In genomic region chr11:18721576-18722292, GRCh38 we compare ENCODE assay signal across 1 cellular context.
TF ChIP-seq lines count a peak whose summit lies in the region.

No MANE protein-coding gene starts in this region.

TF ChIP-seq in HepG2, 621 proteins besides CTCF, POLR2A, EP300 and RAD21 (continued from another document):
- TF ChIP-seq ZNF687 (CRISPR knock-in tag; IDR thresholded peaks at IDR 0.05), result peak; percentile 45; the same call in 1 of the 2 replicates
- TF ChIP-seq RBFOX2 (IDR thresholded peaks at IDR 0.05; ENCODE audit: low read depth, low read length), result no peak
- no peak for TF ChIP-seq ZC3H4 (CRISPR knock-in tag; IDR thresholded peaks at IDR 0.05; ENCODE audit: borderline replicate concordance)
- TF ChIP-seq ZNF512 (CRISPR knock-in tag; IDR thresholded peaks at IDR 0.05), result no peak
- no peak for TF ChIP-seq AGO2 (optimal IDR thresholded peaks at IDR 0.05; ENCODE audit: low read depth, low read length)
- TF ChIP-seq ATRX (CRISPR knock-in tag; IDR thresholded peaks at IDR 0.05; ENCODE audit: borderline replicate concordance), result no peak
- TF ChIP-seq POLR2AphosphoS5 (IDR thresholded peaks at IDR 0.05; ENCODE audit: low read depth, low read length), result no peak
- no peak for TF ChIP-seq KAT8 (CRISPR knock-in tag; IDR thresholded peaks at IDR 0.05)
- TF ChIP-seq STAT5B (CRISPR knock-in tag; IDR thresholded peaks at IDR 0.05), result no peak
- TF ChIP-seq ZNF562 (CRISPR knock-in tag; IDR thresholded peaks at IDR 0.05; ENCODE audit: borderline replicate concordance), result no peak
- no peak for TF ChIP-seq ZNF546 (CRISPR knock-in tag; conservative IDR thresholded peaks at IDR 0.05)
- TF ChIP-seq ARID2 (CRISPR knock-in tag; IDR thresholded peaks at IDR 0.05; ENCODE audit: borderline replicate concordance), result no peak
- TF ChIP-seq, protein P1, sequence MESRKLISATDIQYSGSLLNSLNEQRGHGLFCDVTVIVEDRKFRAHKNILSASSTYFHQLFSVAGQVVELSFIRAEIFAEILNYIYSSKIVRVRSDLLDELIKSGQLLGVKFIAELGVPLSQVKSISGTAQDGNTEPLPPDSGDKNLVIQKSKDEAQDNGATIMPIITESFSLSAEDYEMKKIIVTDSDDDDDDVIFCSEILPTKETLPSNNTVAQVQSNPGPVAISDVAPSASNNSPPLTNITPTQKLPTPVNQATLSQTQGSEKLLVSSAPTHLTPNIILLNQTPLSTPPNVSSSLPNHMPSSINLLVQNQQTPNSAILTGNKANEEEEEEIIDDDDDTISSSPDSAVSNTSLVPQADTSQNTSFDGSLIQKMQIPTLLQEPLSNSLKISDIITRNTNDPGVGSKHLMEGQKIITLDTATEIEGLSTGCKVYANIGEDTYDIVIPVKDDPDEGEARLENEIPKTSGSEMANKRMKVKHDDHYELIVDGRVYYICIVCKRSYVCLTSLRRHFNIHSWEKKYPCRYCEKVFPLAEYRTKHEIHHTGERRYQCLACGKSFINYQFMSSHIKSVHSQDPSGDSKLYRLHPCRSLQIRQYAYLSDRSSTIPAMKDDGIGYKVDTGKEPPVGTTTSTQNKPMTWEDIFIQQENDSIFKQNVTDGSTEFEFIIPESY (CRISPR knock-in tag; IDR thresholded peaks at IDR 0.05), result no peak
- TF ChIP-seq, protein P2, sequence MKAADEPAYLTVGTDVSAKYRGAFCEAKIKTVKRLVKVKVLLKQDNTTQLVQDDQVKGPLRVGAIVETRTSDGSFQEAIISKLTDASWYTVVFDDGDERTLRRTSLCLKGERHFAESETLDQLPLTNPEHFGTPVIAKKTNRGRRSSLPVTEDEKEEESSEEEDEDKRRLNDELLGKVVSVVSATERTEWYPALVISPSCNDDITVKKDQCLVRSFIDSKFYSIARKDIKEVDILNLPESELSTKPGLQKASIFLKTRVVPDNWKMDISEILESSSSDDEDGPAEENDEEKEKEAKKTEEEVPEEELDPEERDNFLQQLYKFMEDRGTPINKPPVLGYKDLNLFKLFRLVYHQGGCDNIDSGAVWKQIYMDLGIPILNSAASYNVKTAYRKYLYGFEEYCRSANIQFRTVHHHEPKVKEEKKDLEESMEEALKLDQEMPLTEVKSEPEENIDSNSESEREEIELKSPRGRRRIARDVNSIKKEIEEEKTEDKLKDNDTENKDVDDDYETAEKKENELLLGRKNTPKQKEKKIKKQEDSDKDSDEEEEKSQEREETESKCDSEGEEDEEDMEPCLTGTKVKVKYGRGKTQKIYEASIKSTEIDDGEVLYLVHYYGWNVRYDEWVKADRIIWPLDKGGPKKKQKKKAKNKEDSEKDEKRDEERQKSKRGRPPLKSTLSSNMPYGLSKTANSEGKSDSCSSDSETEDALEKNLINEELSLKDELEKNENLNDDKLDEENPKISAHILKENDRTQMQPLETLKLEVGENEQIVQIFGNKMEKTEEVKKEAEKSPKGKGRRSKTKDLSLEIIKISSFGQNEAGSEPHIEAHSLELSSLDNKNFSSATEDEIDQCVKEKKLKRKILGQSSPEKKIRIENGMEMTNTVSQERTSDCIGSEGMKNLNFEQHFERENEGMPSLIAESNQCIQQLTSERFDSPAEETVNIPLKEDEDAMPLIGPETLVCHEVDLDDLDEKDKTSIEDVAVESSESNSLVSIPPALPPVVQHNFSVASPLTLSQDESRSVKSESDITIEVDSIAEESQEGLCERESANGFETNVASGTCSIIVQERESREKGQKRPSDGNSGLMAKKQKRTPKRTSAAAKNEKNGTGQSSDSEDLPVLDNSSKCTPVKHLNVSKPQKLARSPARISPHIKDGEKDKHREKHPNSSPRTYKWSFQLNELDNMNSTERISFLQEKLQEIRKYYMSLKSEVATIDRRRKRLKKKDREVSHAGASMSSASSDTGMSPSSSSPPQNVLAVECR (CRISPR knock-in tag; IDR thresholded peaks at IDR 0.05; ENCODE audit: borderline replicate concordance), result 0 out of 2 replicates have a peak, but pooled peaks have one; percentile 14
- TF ChIP-seq HNRNPH1 (optimal IDR thresholded peaks at IDR 0.05; ENCODE audit: low read depth, low read length), result no peak
- TF ChIP-seq NFYC (CRISPR knock-in tag; IDR thresholded peaks at IDR 0.05), result no peak
- TF ChIP-seq ZFP91 (CRISPR knock-in tag; IDR thresholded peaks at IDR 0.05; ENCODE audit: borderline replicate concordance), result peak; percentile 49; the same call in 1 of the 2 replicates
- TF ChIP-seq XRCC5 (optimal IDR thresholded peaks at IDR 0.05; ENCODE audit: low read length), result peak; percentile 39
- TF ChIP-seq RBAK (CRISPR knock-in tag; IDR thresholded peaks at IDR 0.05), result no peak
- TF ChIP-seq, protein P3, sequence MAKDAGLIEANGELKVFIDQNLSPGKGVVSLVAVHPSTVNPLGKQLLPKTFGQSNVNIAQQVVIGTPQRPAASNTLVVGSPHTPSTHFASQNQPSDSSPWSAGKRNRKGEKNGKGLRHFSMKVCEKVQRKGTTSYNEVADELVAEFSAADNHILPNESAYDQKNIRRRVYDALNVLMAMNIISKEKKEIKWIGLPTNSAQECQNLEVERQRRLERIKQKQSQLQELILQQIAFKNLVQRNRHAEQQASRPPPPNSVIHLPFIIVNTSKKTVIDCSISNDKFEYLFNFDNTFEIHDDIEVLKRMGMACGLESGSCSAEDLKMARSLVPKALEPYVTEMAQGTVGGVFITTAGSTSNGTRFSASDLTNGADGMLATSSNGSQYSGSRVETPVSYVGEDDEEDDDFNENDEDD (CRISPR knock-in tag; IDR thresholded peaks at IDR 0.05; ENCODE audit: borderline replicate concordance), result no peak
- TF ChIP-seq SETDB1 (CRISPR knock-in tag; IDR thresholded peaks at IDR 0.05; ENCODE audit: borderline replicate concordance), result peak; percentile 47; the same call in 1 of the 2 replicates
- TF ChIP-seq ZNF263 (CRISPR knock-in tag; IDR thresholded peaks at IDR 0.05), result peak; percentile 80
- 0 out of 2 replicates have a peak, but pooled peaks have one; percentile 12 for TF ChIP-seq ZNF501 (CRISPR knock-in tag; IDR thresholded peaks at IDR 0.05)
- TF ChIP-seq MTA1 (CRISPR knock-in tag; IDR thresholded peaks at IDR 0.05; ENCODE audit: borderline replicate concordance), result 0 out of 2 replicates have a peak, but pooled peaks have one; percentile 34
- TF ChIP-seq ZNF710 (CRISPR knock-in tag; IDR thresholded peaks at IDR 0.05; ENCODE audit: borderline replicate concordance), result no peak
- no peak for TF ChIP-seq NR2F1 (CRISPR knock-in tag; IDR thresholded peaks at IDR 0.05)
- no peak for TF ChIP-seq ZNF713 (CRISPR knock-in tag; IDR thresholded peaks at IDR 0.05)
- TF ChIP-seq HOXA3 (CRISPR knock-in tag; IDR thresholded peaks at IDR 0.05), result 0 out of 2 replicates have a peak, but pooled peaks have one; percentile 15
